9 cellular contexts compared by ENCODE assay signal in genomic region chr4:147157860-147158701, GRCh38.
DNase-seq lines count a peak whose midpoint lies in the region; TF ChIP-seq lines count a peak whose summit lies in the region.
"Had no signal": no experiment of that assay in that cellular context is flagged by ENCODE, and none has a peak within 500 bp of the region (broad histone marks: within the 10 kb centered on the region; RNA-seq: fewer than 3 reads in every experiment).

No MANE protein-coding gene starts in this region.

- H3K36me3 ChIP-seq in mesodermal cell (ENCODE audit: control insufficient read depth, insufficient read depth, low read length), result no peaks in the 10 kb centered on the region
- H3K36me3 ChIP-seq in uterus, result no peaks in the 10 kb centered on the region

- H3K27ac ChIP-seq in mesodermal cell (ENCODE audit: low read depth, low read length, severe bottlenecking), result peak overlapping the region; percentile 62
- H3K27ac ChIP-seq in uterus, result peak overlapping the region; percentile 66 to 83

- CTCF ChIA-PET in activated naive CD4-positive, alpha-beta T cell treated with anti-CD3 and anti-CD28 coated beads for 36 hours (lab: Charles Lee), result no interaction called here

- 8 to 9% methylated on average over 19 to 24 of the region's 29 CpGs for WGBS in mesodermal cell (ENCODE audit: insufficient coverage in 2 of 2), 2 experiments

- no peaks in the 10 kb centered on the region for H3K27me3 ChIP-seq in uterus

- no peak overlapping the region for H3K27ac Mint-ChIP-seq in activated naive CD4-positive, alpha-beta T cell treated with anti-CD3 and anti-CD28 coated beads for 36 hours

- H3K4me3 ChIP-seq in epithelial cell of esophagus (ENCODE audit: low read length), result peak overlapping the region; percentile 46
- H3K4me3 ChIP-seq in mesodermal cell (ENCODE audit: extremely low read depth, insufficient read depth, low read length, poor library complexity, severe bottlenecking), result peak overlapping the region; percentile 18
- peak overlapping the region; percentile 44 to 45 for H3K4me3 ChIP-seq in uterus

- H3K4me1 ChIP-seq in mesodermal cell (ENCODE audit: control insufficient read depth, insufficient read depth, low read length, poor library complexity, severe bottlenecking) (no peaks in the 10 kb centered on the region), uterus (no peaks in the 10 kb centered on the region)

- TF ChIP-seq POLR2A in uterus (IDR thresholded peaks at IDR 0.05), result no peak

- TF ChIP-seq CTCF in epithelial cell of esophagus (IDR thresholded peaks at IDR 0.05; ENCODE audit: insufficient read depth, low read depth, low read length, missing control alignments) (no peak), uterus (IDR thresholded peaks at IDR 0.05) (no peak)

- no peaks in the 10 kb centered on the region for H3K9me3 Mint-ChIP-seq in activated naive CD4-positive, alpha-beta T cell treated with anti-CD3 and anti-CD28 coated beads for 36 hours

- H3K4me3 Mint-ChIP-seq in activated naive CD4-positive, alpha-beta T cell treated with anti-CD3 and anti-CD28 coated beads for 36 hours, result no peak overlapping the region

- peaks cover 36% of the 10 kb centered on the region for H3K27me3 Mint-ChIP-seq in activated naive CD4-positive, alpha-beta T cell treated with anti-CD3 and anti-CD28 coated beads for 36 hours (ENCODE audit: low read depth)

- H3K9me3 ChIP-seq in mesodermal cell (ENCODE audit: control insufficient read depth, low read length) (no peaks in the 10 kb centered on the region), uterus (no peaks in the 10 kb centered on the region)

- peaks cover 2% of the 10 kb centered on the region for H3K4me1 Mint-ChIP-seq in activated naive CD4-positive, alpha-beta T cell treated with anti-CD3 and anti-CD28 coated beads for 36 hours (ENCODE audit: low read depth)

- DNase-seq in activated gamma-delta T cell (lab: John Stamatoyannopoulos, UW), result peak; percentile 7
- DNase-seq in activated gamma-delta T cell treated with Interleukin-2 at 50 U/mL for 16 hours, result no peak
- peak; percentile 30 for DNase-seq in epithelial cell of esophagus (ENCODE audit: low read depth)
- DNase-seq in uterus, result peak in 1 of 2 donors; percentile 28
- no peak for DNase-seq in H4 (ENCODE audit: low spot score)
- DNase-seq in activated naive CD4-positive, alpha-beta T cell treated with anti-CD3 and anti-CD28 coated beads for 36 hours, result no peak
- DNase-seq in NCI-H1930 (lab: John Stamatoyannopoulos, UW), result no peak
- DNase-seq: DND-41 had no signal

- H3K36me3 Mint-ChIP-seq in activated naive CD4-positive, alpha-beta T cell treated with anti-CD3 and anti-CD28 coated beads for 36 hours (ENCODE audit: low read depth), result no peaks in the 10 kb centered on the region

- intact Hi-C loops in uterus (cut with DNase I; ENCODE audit: low total_unique reads), result no loop called here
- intact Hi-C loops in activated naive CD4-positive, alpha-beta T cell treated with anti-CD3 and anti-CD28 coated beads for 36 hours (cut with micrococcal nuclease), result no loop called here

Comparison
In these comparisons a context has a peak if more than half of its experiments do, and no peak if none do; other contexts are left out.
1. DNase-seq: peak in activated gamma-delta T cell (single experiment) and epithelial cell of esophagus (single experiment); none in activated gamma-delta T cell treated with Interleukin-2 at 50 U/mL for 16 hours (single experiment), H4 (single experiment), activated naive CD4-positive, alpha-beta T cell treated with anti-CD3 and anti-CD28 coated beads for 36 hours (single experiment) and NCI-H1930 (0 of 2).
2. Peak in every context shown above with its lines, with median percentiles within 50 percentile points of each other: H3K4me3 ChIP-seq.